Comparison of ENCODE assay signal across 17 cellular contexts in genomic region chr5:30968971-30969370, GRCh38.
DNase-seq lines count a peak whose midpoint lies in the region; FAIRE-seq and TF ChIP-seq lines count a peak whose summit lies in the region.
"Had no signal": no experiment of that assay in that cellular context is flagged by ENCODE, and none has a peak within 500 bp of the region (broad histone marks: within the 10 kb centered on the region; RNA-seq: fewer than 3 reads in every experiment).

No MANE protein-coding gene starts in this region.

- H3K4me1 ChIP-seq in astrocyte (ENCODE audit: insufficient read depth, low read length) (no peaks in the 10 kb centered on the region), mesendoderm (ENCODE audit: control insufficient read depth, low read depth, low read length) (no peaks in the 10 kb centered on the region)
- H3K4me1 ChIP-seq: BLaER1 treated with 17β-estradiol and CSF1 and Interleukin-3, amounts not matched to agents 10 nM and 100 nM had no signal

- H4K20me1 ChIP-seq in astrocyte (ENCODE audit: insufficient read depth, low read length), result no peaks in the 10 kb centered on the region
- H4K20me1 ChIP-seq: BLaER1 treated with 17β-estradiol and CSF1 and Interleukin-3, amounts not matched to agents 10 nM and 100 nM had no signal

- TF ChIP-seq CTCF in astrocyte (IDR thresholded peaks at IDR 0.05; ENCODE audit: insufficient read depth, low read depth, low read length), result no peak

- no CpG with 5 or more reads among the region's 1 CpG for WGBS in mesendoderm (ENCODE audit: extremely low coverage, insufficient coverage, low lambda C conversion rate)

- no peak overlapping the region for H2BK15ac ChIP-seq in mesendoderm (replicated peaks; ENCODE audit: low read depth)

- H3K18ac ChIP-seq in mesendoderm (ENCODE audit: low read length), result no peak overlapping the region

- peak overlapping the region; percentile 58 for H3K27ac Mint-ChIP-seq in astrocyte (ENCODE audit: unreplicated experiment)
- H3K27ac Mint-ChIP-seq in activated naive CD4-positive, alpha-beta T cell treated with anti-CD3 and anti-CD28 coated beads, Interleukin-2, amount 10 ng/mL, durations not matched to agents 7 days and 5 days, result no peak overlapping the region
- H3K27ac Mint-ChIP-seq: CD4-positive, CD25-positive, alpha-beta regulatory T cell; HFFc6; IgD-negative memory B cell had no signal

- H3K4me3 Mint-ChIP-seq in astrocyte (ENCODE audit: unreplicated experiment), result no peak overlapping the region
- no peak overlapping the region for H3K4me3 Mint-ChIP-seq in activated naive CD4-positive, alpha-beta T cell treated with anti-CD3 and anti-CD28 coated beads, Interleukin-2, amount 10 ng/mL, durations not matched to agents 7 days and 5 days
- H3K4me3 Mint-ChIP-seq: CD4-positive, CD25-positive, alpha-beta regulatory T cell; HFFc6; IgD-negative memory B cell had no signal

- CTCF ChIA-PET in activated naive CD4-positive, alpha-beta T cell treated with anti-CD3 and anti-CD28 coated beads, Interleukin-2, amount 10 ng/mL, durations not matched to agents 7 days and 5 days (lab: Charles Lee), result no interaction called here

- H2BK5ac ChIP-seq in mesendoderm (ENCODE audit: low read length), result no peak overlapping the region

- peaks cover 5% of the 10 kb centered on the region for H3K4me1 Mint-ChIP-seq in astrocyte (ENCODE audit: low read depth, unreplicated experiment)
- H3K4me1 Mint-ChIP-seq in activated naive CD4-positive, alpha-beta T cell treated with anti-CD3 and anti-CD28 coated beads, Interleukin-2, amount 10 ng/mL, durations not matched to agents 7 days and 5 days, result no peaks in the 10 kb centered on the region
- H3K4me1 Mint-ChIP-seq: CD4-positive, CD25-positive, alpha-beta regulatory T cell; IgD-negative memory B cell had no signal

- H3K56ac ChIP-seq in mesendoderm (ENCODE audit: low read length), result no peak overlapping the region

- H3K27ac ChIP-seq in astrocyte (ENCODE audit: low read depth, low read length), result no peak overlapping the region
- H3K27ac ChIP-seq in mesendoderm (ENCODE audit: low read depth, low read length), result no peak overlapping the region
- H3K27ac ChIP-seq: BLaER1 treated with 17β-estradiol and CSF1 and Interleukin-3, amounts not matched to agents 10 nM and 100 nM had no signal

- DNase-seq in ELF-1 (ENCODE audit: low read depth, low spot score) (peak; percentile 5), astrocyte (ENCODE audit: low read depth) (no peak), glomerular visceral epithelial cell (ENCODE audit: extremely low spot score) (peak; percentile 4), mesendoderm (peak; percentile 47), EL (no peak)
- no peak for DNase-seq in activated naive CD4-positive, alpha-beta T cell treated with anti-CD3 and anti-CD28 coated beads, Interleukin-2, amount 10 ng/mL, durations not matched to agents 7 days and 5 days
- no peak for DNase-seq in stimulated activated naive CD4-positive, alpha-beta T cell treated with Interleukin-2 at 50 U/mL for 16 hours (lab: John Stamatoyannopoulos, UW)
- DNase-seq: 8988T; CD4-positive, CD25-positive, alpha-beta regulatory T cell; DMS 273 treated with DMSO at 0.1 percent for 48 hours; HCEC 1CT; HFFc6; KG1 had no signal

- H3K9me3 ChIP-seq in astrocyte (ENCODE audit: insufficient read depth, low read depth, low read length), result no peaks in the 10 kb centered on the region
- H3K9me3 ChIP-seq: BLaER1 treated with 17β-estradiol and CSF1 and Interleukin-3, amounts not matched to agents 10 nM and 100 nM had no signal

- H3K4me2 ChIP-seq in astrocyte (ENCODE audit: low read length) (no peak overlapping the region), mesendoderm (ENCODE audit: low read length) (no peak overlapping the region)
- H3K4me2 ChIP-seq: BLaER1 treated with 17β-estradiol and CSF1 and Interleukin-3, amounts not matched to agents 10 nM and 100 nM had no signal

- H3K23ac ChIP-seq in mesendoderm (ENCODE audit: low read length), result no peak overlapping the region

- H3K9ac ChIP-seq in astrocyte (ENCODE audit: low read length) (no peak overlapping the region), mesendoderm (ENCODE audit: low read length) (no peak overlapping the region)
- H3K9ac ChIP-seq: BLaER1 treated with 17β-estradiol and CSF1 and Interleukin-3, amounts not matched to agents 10 nM and 100 nM had no signal

- H3K36me3 ChIP-seq in astrocyte (ENCODE audit: insufficient read depth, low read length) (no peaks in the 10 kb centered on the region), mesendoderm (ENCODE audit: control insufficient read depth, insufficient read depth, low read length) (no peaks in the 10 kb centered on the region)
- H3K36me3 ChIP-seq: BLaER1 treated with 17β-estradiol and CSF1 and Interleukin-3, amounts not matched to agents 10 nM and 100 nM had no signal

- H4K5ac ChIP-seq in mesendoderm (ENCODE audit: low read length), result no peak overlapping the region

- no peaks in the 10 kb centered on the region for H3K9me3 Mint-ChIP-seq in astrocyte (ENCODE audit: unreplicated experiment)
- peaks cover 4% of the 10 kb centered on the region for H3K9me3 Mint-ChIP-seq in activated naive CD4-positive, alpha-beta T cell treated with anti-CD3 and anti-CD28 coated beads, Interleukin-2, amount 10 ng/mL, durations not matched to agents 7 days and 5 days

- H3K79me1 ChIP-seq in mesendoderm (ENCODE audit: low read length), result no peaks in the 10 kb centered on the region

- FAIRE-seq in astrocyte (lab: Jason Lieb, UNC), result no peak
- FAIRE-seq: G401.6, GM12891 had no signal

- H3K79me2 ChIP-seq in astrocyte (ENCODE audit: insufficient read depth, low read length) (no peaks in the 10 kb centered on the region), mesendoderm (ENCODE audit: control insufficient read depth, insufficient read depth, low read length) (no peaks in the 10 kb centered on the region)

- no peaks in the 10 kb centered on the region for H3K27me3 ChIP-seq in astrocyte (ENCODE audit: insufficient read depth, low read length)
- no peaks in the 10 kb centered on the region for H3K27me3 ChIP-seq in mesendoderm (ENCODE audit: insufficient read depth, low read length, poor library complexity)
- H3K27me3 ChIP-seq: BLaER1 treated with 17β-estradiol and CSF1 and Interleukin-3, amounts not matched to agents 10 nM and 100 nM had no signal

- no peaks in the 10 kb centered on the region for H3K27me3 Mint-ChIP-seq in astrocyte (ENCODE audit: low read depth, unreplicated experiment)
- H3K27me3 Mint-ChIP-seq in activated naive CD4-positive, alpha-beta T cell treated with anti-CD3 and anti-CD28 coated beads, Interleukin-2, amount 10 ng/mL, durations not matched to agents 7 days and 5 days, result no peaks in the 10 kb centered on the region
- H3K27me3 Mint-ChIP-seq: CD4-positive, CD25-positive, alpha-beta regulatory T cell; IgD-negative memory B cell had no signal

- H4K8ac ChIP-seq in mesendoderm (ENCODE audit: low read depth, low read length), result no peak overlapping the region

- no peak overlapping the region for H3K4me3 ChIP-seq in astrocyte (ENCODE audit: insufficient read depth, low read depth, low read length)
- no peak overlapping the region for H3K4me3 ChIP-seq in mesendoderm (ENCODE audit: low read length)
- H3K4me3 ChIP-seq: BLaER1 treated with 17β-estradiol and CSF1 and Interleukin-3, amounts not matched to agents 10 nM and 100 nM had no signal

- H2BK120ac ChIP-seq in mesendoderm (ENCODE audit: low read depth, low read length), result no peak overlapping the region

- H2AK5ac ChIP-seq in mesendoderm (ENCODE audit: low read length), result no peak overlapping the region

- H2AFZ ChIP-seq in astrocyte (ENCODE audit: low read depth, low read length), result no peak overlapping the region

- no peak overlapping the region for H3K4ac ChIP-seq in mesendoderm (ENCODE audit: low read depth, low read length)

- no peaks in the 10 kb centered on the region for H3K36me3 Mint-ChIP-seq in astrocyte (ENCODE audit: low read depth, unreplicated experiment)
- H3K36me3 Mint-ChIP-seq in activated naive CD4-positive, alpha-beta T cell treated with anti-CD3 and anti-CD28 coated beads, Interleukin-2, amount 10 ng/mL, durations not matched to agents 7 days and 5 days, result no peaks in the 10 kb centered on the region
- H3K36me3 Mint-ChIP-seq: CD4-positive, CD25-positive, alpha-beta regulatory T cell; IgD-negative memory B cell had no signal

Comparison
In these comparisons a context has a peak if more than half of its experiments do, and no peak if none do; other contexts are left out.
1. DNase-seq: peak in ELF-1 (single experiment), glomerular visceral epithelial cell (single experiment) and mesendoderm (single experiment); none in astrocyte (single experiment), activated naive CD4-positive, alpha-beta T cell treated with anti-CD3 and anti-CD28 coated beads, Interleukin-2, amount 10 ng/mL, durations not matched to agents 7 days and 5 days (single experiment), stimulated activated naive CD4-positive, alpha-beta T cell treated with Interleukin-2 at 50 U/mL for 16 hours (single experiment) and EL (single experiment).